Comparison of ENCODE assay signal across 14 cellular contexts in the genomic region with DNA sequence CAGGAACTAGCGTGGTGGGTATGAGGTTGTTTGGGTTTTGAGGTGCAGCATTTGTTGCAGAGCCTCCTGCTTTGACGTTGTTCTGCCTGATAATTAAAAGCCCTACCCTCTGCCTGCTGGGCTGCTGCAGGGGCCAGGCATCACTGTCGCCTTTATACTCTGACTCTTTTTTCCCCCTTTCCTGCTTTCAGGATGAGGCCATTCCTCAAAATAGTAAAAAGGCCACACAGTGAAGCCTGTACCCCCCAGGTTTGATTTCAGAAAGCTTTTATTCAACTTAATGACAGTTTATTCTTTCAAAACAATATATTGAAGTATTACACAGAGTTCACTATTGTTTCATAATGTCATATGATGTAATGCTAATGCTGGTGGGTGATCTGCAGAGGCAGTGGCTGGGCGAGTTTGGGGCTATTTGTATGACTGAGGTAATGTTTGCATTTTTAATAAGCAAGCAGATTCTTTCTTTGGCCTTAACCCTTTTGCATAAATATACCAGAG. TPM values are rescaled to one million over a fixed set of nuclear protein-coding genes. Genes with fewer than 3 reads are reported as not detected.
DNase-seq lines count a peak whose midpoint lies in the region; ATAC-seq and TF ChIP-seq lines count a peak whose summit lies in the region.
"Had no signal": no experiment of that assay in that cellular context is flagged by ENCODE, and none has a peak within 500 bp of the region (broad histone marks: within the 10 kb centered on the region; RNA-seq: fewer than 3 reads in every experiment).

No MANE protein-coding gene starts in this region.

- no peak for ATAC-seq in HG03108 (IDR thresholded peaks at IDR 0.05; ENCODE audit: unreplicated experiment)

- H3K36me3 ChIP-seq in neuron (ENCODE audit: insufficient read depth, low read length) = no peaks in the 10 kb centered on the region

- peak in 1 of 56 donors; percentile 6 for TF ChIP-seq CTCF in dorsolateral prefrontal cortex (IDR thresholded peaks at IDR 0.05 in 54 of 56, conservative IDR thresholded peaks at IDR 0.05 in 2 of 56; ENCODE audit: low read depth in 1 of 56, partially characterized antibody in 56 of 56)

- H3K4me1 ChIP-seq in neuron (ENCODE audit: insufficient read depth, low read length) = peaks cover 13% of the 10 kb centered on the region
- H3K4me1 ChIP-seq: thyroid gland had no signal

- intact Hi-C loops in dorsolateral prefrontal cortex (cut with DNase I) = no loop called here

- H3K27me3 ChIP-seq in dorsolateral prefrontal cortex (no peaks in the 10 kb centered on the region), neuron (ENCODE audit: insufficient read depth, low read length) (no peaks in the 10 kb centered on the region)
- H3K27me3 ChIP-seq: thyroid gland had no signal

- H3K4me3 ChIP-seq in dorsolateral prefrontal cortex (peak overlapping the region in 27 of 59 donors; percentile 1 to 44 (median 22)), neuron (ENCODE audit: low read length) (no peak overlapping the region)
- H3K4me3 ChIP-seq: thyroid gland had no signal

- peak overlapping the region; percentile 81 to 100 (median 95) for H3K27ac ChIP-seq in dorsolateral prefrontal cortex
- H3K27ac ChIP-seq: thyroid gland had no signal

- H3K9me3 ChIP-seq in neuron (ENCODE audit: low read length) = no peaks in the 10 kb centered on the region
- H3K9me3 ChIP-seq: thyroid gland had no signal

- DNase-seq in NCI-H2081 (lab: John Stamatoyannopoulos, UW) (peak; percentile 46 to 64), NCI-H2081 treated with DMSO at 0.1 percent for 48 hours (lab: John Stamatoyannopoulos, UW) (no peak), NCI-H69 (lab: John Stamatoyannopoulos, UW) (peak; percentile 89), dorsolateral prefrontal cortex (peak in 1 of 10 donors; percentile 48), glomerular visceral epithelial cell (ENCODE audit: extremely low spot score) (no peak), cortex of kidney (lab: John Stamatoyannopoulos, UW) (no peak)
- DNase-seq: kidney glomerular epithelial cell; NCI-H1436 treated with DMSO at 0.1 percent for 48 hours; occipital lobe; RPMI8226; stimulated activated CD4-positive, alpha-beta T cell treated with anti-CD3 and anti-CD28 coated beads, Interleukin-4, amount 100 ng/mL, for 1 hour; thyroid gland had no signal

- peak overlapping the region; percentile 28 for H2AFZ ChIP-seq in neuron (ENCODE audit: low read depth, low read length)

RNA-seq across cellular contexts. Expression of gene BORCS5, which starts 9.1 kb away (rescaled TPM):
- 10 to 100 TPM; 30.7 to 69.8 (median 50.1) TPM for total RNA-seq in dorsolateral prefrontal cortex

RNA-seq across cellular contexts. Expression of gene MANSC1, which starts 15.9 kb away (rescaled TPM):
- total RNA-seq in dorsolateral prefrontal cortex = 10 to 100 TPM; 12.0 to 32.4 (median 22.8) TPM

Comparison
In these comparisons a context has a peak if more than half of its experiments do, and no peak if none do; other contexts are left out.
1. DNase-seq: peak in NCI-H2081 (2 of 2) and NCI-H69 (single experiment); none in NCI-H2081 treated with DMSO at 0.1 percent for 48 hours (single experiment), glomerular visceral epithelial cell (single experiment) and cortex of kidney (single experiment).